9 cellular contexts compared by ENCODE assay signal in genomic region chr11:120209750-120210650, GRCh38. TPM values are rescaled to one million over a fixed set of nuclear protein-coding genes. Genes with fewer than 3 reads are reported as not detected.
A peak's percentile ranks its signal among the peaks of the same experiment; 100 is the strongest.
DNase-seq lines count a peak whose midpoint lies in the region; ATAC-seq, FAIRE-seq and TF ChIP-seq lines count a peak whose summit lies in the region.
"Had no signal": no experiment of that assay in that cellular context is flagged by ENCODE, and none has a peak within 500 bp of the region (broad histone marks: within the 10 kb centered on the region; RNA-seq: fewer than 3 reads in every experiment).

No MANE protein-coding gene starts in this region.

- no peaks in the 10 kb centered on the region for H3K36me3 ChIP-seq in adrenal gland (replicated peaks in 1 of 2)
- H3K36me3 ChIP-seq in HepG2 (replicated peaks in 1 of 2; ENCODE audit: control insufficient read depth in 1 of 2, insufficient read depth in 2 of 2, low read length in 2 of 2) = peaks cover 2 to 11% of the 10 kb centered on the region in 2 experiments; a peak in 4 of 5 replicates
- peaks cover 0 to 7% (median 0%) of the 10 kb centered on the region in 3 donors for H3K36me3 ChIP-seq in tibial nerve

- TF ChIP-seq CTCF in adrenal gland (IDR thresholded peaks at IDR 0.05) = no peak
- TF ChIP-seq CTCF in HepG2 (CRISPR knock-in tag; IDR thresholded peaks at IDR 0.05) = no peak
- TF ChIP-seq CTCF in tibial nerve (IDR thresholded peaks at IDR 0.05) = no peak

- CTCF ChIA-PET in HepG2 (lab: Yijun Ruan, JAX; ENCODE audit: low intra/inter-chr PET ratio, low total read pairs) = no interaction called here

- intact Hi-C loops in adrenal gland (cut with DNase I) = no loop called here
- intact Hi-C loops in HepG2 (cut with micrococcal nuclease; ENCODE audit: unreplicated experiment) = loop anchor here (2.0 kb wide), 1 partner anchor 27 kb away; no protein-coding TSS in a partner anchor

- in situ Hi-C loops in HepG2 (cut with HindIII; ENCODE audit: extremely low pct_ligation_motif_present, low pct_unique_long_range_greater_than_20kb) = no loop called here

- 13 to 14% (median 14%) methylated on average over 25 to 27 of the region's 27 CpGs for WGBS in adrenal gland, 4 donors
- WGBS in HepG2 (ENCODE audit: low lambda C conversion rate) = 46% methylated on average over 26 of the region's 27 CpGs
- 10 to 13% methylated on average over 27 of the region's 27 CpGs for WGBS in tibial nerve, 2 donors

- no peak for TF ChIP-seq RAD21 in HepG2 (CRISPR knock-in tag; IDR thresholded peaks at IDR 0.05)

- H3K4me2 ChIP-seq in HepG2 (ENCODE audit: low read depth, low read length) = peak overlapping the region; percentile 88

- H3K27me3 ChIP-seq in adrenal gland (no peaks in the 10 kb centered on the region), HepG2 (ENCODE audit: control insufficient read depth in 1 of 2, insufficient read depth in 2 of 2, low read length in 2 of 2) (no peaks in the 10 kb centered on the region), tibial nerve (no peaks in the 10 kb centered on the region)

- BruUV-seq in HepG2 (replicated peaks; lab: Mats Ljungman, UMichigan) = TSS peak; percentile 83

- H3K79me2 ChIP-seq in HepG2 (ENCODE audit: insufficient read depth, low read length) = peaks cover 40% of the 10 kb centered on the region

- POLR2A ChIA-PET in HepG2 (lab: Yijun Ruan, JAX) = interaction anchor here (0.7 to 5.4 kb wide), 7 partner anchors 12 to 599 kb away, joined by 3 to 92 read pairs (median 6); no protein-coding TSS in a partner anchor

- H3K4me3 ChIP-seq in adrenal gland (peak overlapping the region in 3 of 4 donors; percentile 13 to 97 (median 69)), HepG2 (replicated peaks in 1 of 3; ENCODE audit: insufficient read depth in 1 of 3, low read depth in 2 of 3, low read length in 3 of 3) (peak overlapping the region; percentile 74 to 87 (median 86)), tibial nerve (peak overlapping the region; percentile 58 to 95 (median 76))

- H3K9ac ChIP-seq in HepG2 (ENCODE audit: insufficient read depth, low read depth, low read length) = peak overlapping the region; percentile 64

- peaks cover 6% of the 10 kb centered on the region for H4K20me1 ChIP-seq in HepG2 (ENCODE audit: insufficient read depth, low read length)

- H3K4me1 ChIP-seq in adrenal gland (replicated peaks in 1 of 2) = peaks cover 44 to 54% of the 10 kb centered on the region in 2 donors
- H3K4me1 ChIP-seq in HepG2 (ENCODE audit: insufficient read depth, low read length) = peaks cover 81% of the 10 kb centered on the region
- peaks cover 0 to 64% (median 39%) of the 10 kb centered on the region in 4 donors for H3K4me1 ChIP-seq in tibial nerve

- DNase-seq in activated CD4-positive, alpha-beta T cell treated with anti-CD3 and anti-CD28 coated beads for 4 hours = peak; percentile 4 to 7
- DNase-seq in activated CD4-positive, alpha-beta T cell treated with anti-CD3 and anti-CD28 coated beads, Interleukin-2, amount 50 U/mL, for 1 hour = no peak
- DNase-seq in adrenal gland (peak in 1 of 7 donors; percentile 31), HepG2 (ENCODE audit: low spot score) (no peak), tibial nerve (ENCODE audit: low spot score in 2 of 2) (no peak), NCI-H146 treated with DMSO at 0.1 percent for 48 hours (lab: John Stamatoyannopoulos, UW; ENCODE audit: unreplicated experiment) (no peak), NCI-H2029 (lab: John Stamatoyannopoulos, UW) (no peak)

- FAIRE-seq in HepG2 (lab: Jason Lieb, UNC) = no peak

- ATAC-seq in HepG2 = no peak; the same call in 2 of the 3 replicates
- ATAC-seq in GM21529 (IDR thresholded peaks at IDR 0.05; ENCODE audit: unreplicated experiment) = no peak

- no peak for TF ChIP-seq EP300 in HepG2 (IDR thresholded peaks at IDR 0.05; ENCODE audit: low read depth in 2 of 2, low read length in 2 of 2)
- no peak for TF ChIP-seq EP300 in HepG2 (CRISPR knock-in tag; IDR thresholded peaks at IDR 0.05; ENCODE audit: borderline replicate concordance)
- no peak for TF ChIP-seq EP300 in tibial nerve (IDR thresholded peaks at IDR 0.05)

- H3K9me3 ChIP-seq in adrenal gland (replicated peaks in 1 of 3) (no peaks in the 10 kb centered on the region), HepG2 (ENCODE audit: low read length) (no peaks in the 10 kb centered on the region), tibial nerve (no peaks in the 10 kb centered on the region)

- TF ChIP-seq POLR2A in adrenal gland (IDR thresholded peaks at IDR 0.05) = no peak
- no peak for TF ChIP-seq POLR2A in HepG2 (IDR thresholded peaks at IDR 0.05; ENCODE audit: insufficient read depth in 1 of 2, low read depth in 2 of 2, low read length in 2 of 2)
- TF ChIP-seq POLR2A in tibial nerve (IDR thresholded peaks at IDR 0.05) = no peak

- H3K27ac ChIP-seq in adrenal gland (peak overlapping the region; percentile 34 to 90 (median 85)), HepG2 (ENCODE audit: extremely low read length, insufficient read depth, low read length) (peak overlapping the region; percentile 66), tibial nerve (peak overlapping the region; percentile 80 to 92 (median 88))

- no peak overlapping the region for H2AFZ ChIP-seq in HepG2 (ENCODE audit: low read length)

TF ChIP-seq in HepG2, 621 proteins besides CTCF, POLR2A, EP300 and RAD21 (continues in another document):
- TF ChIP-seq HDAC2 (CRISPR knock-in tag; IDR thresholded peaks at IDR 0.05) (no peak), ZNF564 (CRISPR knock-in tag; IDR thresholded peaks at IDR 0.05) (0 out of 2 replicates have a peak, but pooled peaks have one; percentile 29), TFE3 (CRISPR knock-in tag; IDR thresholded peaks at IDR 0.05) (no peak)

RNA-seq across cellular contexts. Expression of gene OAF, which starts 0.8 kb away (rescaled TPM):
- total RNA-seq in adrenal gland (100 to 1,000 TPM in 7 of 8 donors, 10 to 100 TPM in 1; 98.6 to 253 (median 182) TPM), HepG2 (2016; rRNA removed; fragmentation: Illumina TruSeq; extraction: Trizol) (37.5 and 63.7 TPM in 2 replicates), tibial nerve (100 to 1,000 TPM in 3 of 4 donors, 10 to 100 TPM in 1; 74.7 to 192 (median 124) TPM)
- polyA plus RNA-seq in adrenal gland (100 to 1,000 TPM in 1 of 3 donors, 10 to 100 TPM in 2; 67.7 to 105 (median 69.9) TPM), HepG2 (2011; rRNA removed) (92.9 and 94.6 TPM in 2 replicates)
- 67.5 and 74.8 TPM in 2 replicates for total RNA-seq in HepG2 (2016; cell fraction: cytosol; rRNA removed; fragmentation: Illumina TruSeq; extraction: Trizol; ENCODE audit: low read depth)
- total RNA-seq in HepG2 (2016; cell fraction: insoluble cytoplasmic fraction; rRNA removed; fragmentation: Illumina TruSeq; extraction: Trizol) = 30.7 and 64.6 TPM in 2 replicates
- total RNA-seq in HepG2 (2016; cell fraction: membrane; rRNA removed; fragmentation: Illumina TruSeq; extraction: Trizol) = 118 and 139 TPM in 2 replicates
- total RNA-seq in HepG2 (2016; cell fraction: nucleus; rRNA removed; fragmentation: Illumina TruSeq; extraction: Trizol) = 44.9 and 59.4 TPM in 2 replicates
- polyA plus RNA-seq in HepG2 (2011; cell fraction: cytosol; rRNA removed) = 77.3 and 145 TPM in 2 replicates
- polyA plus RNA-seq in HepG2 (2011; cell fraction: nucleus; rRNA removed) = 93.1 and 106 TPM in 2 replicates
- 22.4 and 31.8 TPM in 2 replicates for polyA plus RNA-seq in HepG2 (2012)
- 159 and 175 TPM in 2 replicates for polyA plus RNA-seq in HepG2 (2016; cell fraction: cytosol; fragmentation: Illumina TruSeq; extraction: Trizol; ENCODE audit: low read depth)
- 64.4 and 78.3 TPM in 2 replicates for polyA plus RNA-seq in HepG2 (2016; cell fraction: insoluble cytoplasmic fraction; fragmentation: Illumina TruSeq; extraction: Trizol; ENCODE audit: low read depth)
- polyA plus RNA-seq in HepG2 (2016; cell fraction: membrane; fragmentation: Illumina TruSeq; extraction: Trizol; ENCODE audit: low read depth) = 207 and 216 TPM in 2 replicates
- polyA plus RNA-seq in HepG2 (2016; cell fraction: nucleus; fragmentation: Illumina TruSeq; extraction: Trizol; ENCODE audit: insufficient read depth, low read depth) = 162 and 173 TPM in 2 replicates
- polyA minus RNA-seq in HepG2 (2011; rRNA and poly(A)+ RNA removed; ENCODE audit: low replicate concordance) = 19.0 and 113 TPM in 2 replicates
- 47.6 and 70.8 TPM in 2 replicates for polyA minus RNA-seq in HepG2 (2011; cell fraction: cytosol; rRNA and poly(A)+ RNA removed)
- polyA minus RNA-seq in HepG2 (2011; cell fraction: nucleus; rRNA and poly(A)+ RNA removed) = 28.5 and 32.1 TPM in 2 replicates

RNA-seq across cellular contexts. Expression of gene POU2F3, which starts 29.9 kb away (rescaled TPM):
- total RNA-seq in adrenal gland = 1 to 10 TPM in 1 of 8 donors, under 1 TPM in 4, not detected in 3; 0.15 to 1.4 (median 0.41) TPM
- under 1 TPM; 0.07 to 0.40 (median 0.16) TPM for polyA plus RNA-seq in adrenal gland
- total RNA-seq in HepG2 (2016; rRNA removed; fragmentation: Illumina TruSeq; extraction: Trizol) = not detected in 2 replicates
- total RNA-seq in HepG2 (2016; cell fraction: cytosol; rRNA removed; fragmentation: Illumina TruSeq; extraction: Trizol; ENCODE audit: low read depth) = not detected in 2 replicates
- not detected in 2 replicates for total RNA-seq in HepG2 (2016; cell fraction: insoluble cytoplasmic fraction; rRNA removed; fragmentation: Illumina TruSeq; extraction: Trizol)
- total RNA-seq in HepG2 (2016; cell fraction: membrane; rRNA removed; fragmentation: Illumina TruSeq; extraction: Trizol) = not detected in 2 replicates
- not detected in 2 replicates for total RNA-seq in HepG2 (2016; cell fraction: nucleus; rRNA removed; fragmentation: Illumina TruSeq; extraction: Trizol)
- polyA plus RNA-seq in HepG2 (2011; rRNA removed) = not detected in 2 replicates
- polyA plus RNA-seq in HepG2 (2011; cell fraction: cytosol; rRNA removed) = not detected in 2 replicates
- not detected in 2 replicates for polyA plus RNA-seq in HepG2 (2011; cell fraction: nucleus; rRNA removed)
- not detected in 2 replicates for polyA plus RNA-seq in HepG2 (2012)
- not detected in 2 replicates for polyA plus RNA-seq in HepG2 (2016; cell fraction: cytosol; fragmentation: Illumina TruSeq; extraction: Trizol; ENCODE audit: low read depth)
- polyA plus RNA-seq in HepG2 (2016; cell fraction: insoluble cytoplasmic fraction; fragmentation: Illumina TruSeq; extraction: Trizol; ENCODE audit: low read depth) = not detected in 2 replicates
- not detected in 2 replicates for polyA plus RNA-seq in HepG2 (2016; cell fraction: membrane; fragmentation: Illumina TruSeq; extraction: Trizol; ENCODE audit: low read depth)
- polyA plus RNA-seq in HepG2 (2016; cell fraction: nucleus; fragmentation: Illumina TruSeq; extraction: Trizol; ENCODE audit: insufficient read depth, low read depth) = not detected in 2 replicates
- polyA minus RNA-seq in HepG2 (2011; rRNA and poly(A)+ RNA removed; ENCODE audit: low replicate concordance) = 0.30 TPM in 1 of 2 replicates, not detected in the other
- not detected in 2 replicates for polyA minus RNA-seq in HepG2 (2011; cell fraction: cytosol; rRNA and poly(A)+ RNA removed)
- polyA minus RNA-seq in HepG2 (2011; cell fraction: nucleus; rRNA and poly(A)+ RNA removed) = not detected in 2 replicates
- total RNA-seq in tibial nerve = under 1 TPM in 1 of 4 donors, not detected in 3; 0.22 TPM
- total RNA-seq: Daoy had no signal

Comparison
In these comparisons a context has a peak if more than half of its experiments do, and no peak if none do; other contexts are left out.
1. DNase-seq: peak in activated CD4-positive, alpha-beta T cell treated with anti-CD3 and anti-CD28 coated beads for 4 hours (2 of 2); none in activated CD4-positive, alpha-beta T cell treated with anti-CD3 and anti-CD28 coated beads, Interleukin-2, amount 50 U/mL, for 1 hour (single experiment), HepG2 (single experiment), tibial nerve (0 of 2), NCI-H146 treated with DMSO at 0.1 percent for 48 hours (single experiment) and NCI-H2029 (single experiment).
2. Peak in every context shown above with its lines, with median percentiles within 50 percentile points of each other: H3K27ac ChIP-seq and H3K4me3 ChIP-seq.